13 cellular contexts compared by ENCODE assay signal in genomic region chr2:230471074-230471473, GRCh38. TPM values are rescaled to one million over a fixed set of nuclear protein-coding genes. Genes with fewer than 3 reads are reported as not detected.
DNase-seq lines count a peak whose midpoint lies in the region; ATAC-seq, FAIRE-seq and TF ChIP-seq lines count a peak whose summit lies in the region.
"Had no signal": no experiment of that assay in that cellular context is flagged by ENCODE, and none has a peak within 500 bp of the region (broad histone marks: within the 10 kb centered on the region; RNA-seq: fewer than 3 reads in every experiment).

No MANE protein-coding gene starts in this region.

- H3K27ac Mint-ChIP-seq in memory B cell (peak overlapping the region; percentile 80), osteocyte (ENCODE audit: unreplicated experiment) (no peak overlapping the region)
- H3K27ac Mint-ChIP-seq: neural progenitor cell had no signal

- DNase-seq in GM12891 (ENCODE audit: insufficient read length, low spot score) (no peak), memory B cell (ENCODE audit: low spot score in 2 of 2) (no peak), osteocyte (ENCODE audit: extremely low spot score, unreplicated experiment) (no peak), hippocampal formation (lab: John Stamatoyannopoulos, UW) (no peak), T1000 (lab: John Stamatoyannopoulos, UW) (no peak)
- DNase-seq: activated CD4-positive, alpha-beta T cell treated with anti-CD3 and anti-CD28 coated beads, Interleukin-2, amount 50 U/mL, for 48 hours; adrenal gland; colonic mucosa; MG63; NCI-H2171 treated with DMSO at 0.1 percent for 48 hours had no signal

- TF ChIP-seq POLR2A in GM12891 (IDR thresholded peaks at IDR 0.05; ENCODE audit: low read depth, low read length) = peak; percentile 37

- H3K4me3 Mint-ChIP-seq in memory B cell = no peak overlapping the region
- no peak overlapping the region for H3K4me3 Mint-ChIP-seq in osteocyte (ENCODE audit: unreplicated experiment)
- H3K4me3 Mint-ChIP-seq: neural progenitor cell had no signal

- TF ChIP-seq CTCF in osteocyte (IDR thresholded peaks at IDR 0.05) = no peak

- ATAC-seq in GM19351 (IDR thresholded peaks at IDR 0.05; ENCODE audit: unreplicated experiment) (peak; percentile 74), HG03354 (IDR thresholded peaks at IDR 0.05; ENCODE audit: poor library complexity, severe bottlenecking, unreplicated experiment) (peak; percentile 56), memory B cell (ENCODE audit: low read depth) (no peak)

- H3K9me3 Mint-ChIP-seq in memory B cell (peaks cover 13% of the 10 kb centered on the region), osteocyte (ENCODE audit: unreplicated experiment) (peaks cover 17% of the 10 kb centered on the region)
- H3K9me3 Mint-ChIP-seq: neural progenitor cell had no signal

- H3K4me1 Mint-ChIP-seq in memory B cell (peaks cover 25% of the 10 kb centered on the region), osteocyte (ENCODE audit: unreplicated experiment) (no peaks in the 10 kb centered on the region)

- FAIRE-seq in GM12891 (lab: Jason Lieb, UNC) = peak; percentile 94

- H3K27me3 Mint-ChIP-seq in memory B cell (no peaks in the 10 kb centered on the region), osteocyte (ENCODE audit: unreplicated experiment) (no peaks in the 10 kb centered on the region)

- H3K36me3 Mint-ChIP-seq in memory B cell = peaks cover 69% of the 10 kb centered on the region
- H3K36me3 Mint-ChIP-seq in osteocyte (ENCODE audit: unreplicated experiment) = peaks cover 83% of the 10 kb centered on the region
- H3K36me3 Mint-ChIP-seq: neural progenitor cell had no signal

TF ChIP-seq in GM12891, 5 proteins besides CTCF, POLR2A, EP300 and RAD21:
- TF ChIP-seq TAF1 (IDR thresholded peaks at IDR 0.05; ENCODE audit: low read depth, low read length) (no peak), SPI1 (IDR thresholded peaks at IDR 0.05; ENCODE audit: low read depth, low read length) (peak; percentile 93), POU2F2 (IDR thresholded peaks at IDR 0.05; ENCODE audit: low read depth, low read length) (no peak; the same call in 1 of the 2 replicates), PAX5 (IDR thresholded peaks at IDR 0.05; ENCODE audit: insufficient read depth, low read length, severe bottlenecking) (no peak), POLR2AphosphoS5 (IDR thresholded peaks at IDR 0.05; ENCODE audit: low read depth, low read length) (peak; percentile 28; the same call in 1 of the 2 replicates)

RNA-seq across cellular contexts. Expression of gene SP100, which starts 55.1 kb away (rescaled TPM):
- polyA plus RNA-seq in GM12891 (2012; ENCODE audit: low read depth, missing spikeins) = 137 TPM
- 120 and 122 TPM in 2 replicates for total RNA-seq in osteocyte
